1 cellular context compared by ENCODE assay signal in the genomic region with DNA sequence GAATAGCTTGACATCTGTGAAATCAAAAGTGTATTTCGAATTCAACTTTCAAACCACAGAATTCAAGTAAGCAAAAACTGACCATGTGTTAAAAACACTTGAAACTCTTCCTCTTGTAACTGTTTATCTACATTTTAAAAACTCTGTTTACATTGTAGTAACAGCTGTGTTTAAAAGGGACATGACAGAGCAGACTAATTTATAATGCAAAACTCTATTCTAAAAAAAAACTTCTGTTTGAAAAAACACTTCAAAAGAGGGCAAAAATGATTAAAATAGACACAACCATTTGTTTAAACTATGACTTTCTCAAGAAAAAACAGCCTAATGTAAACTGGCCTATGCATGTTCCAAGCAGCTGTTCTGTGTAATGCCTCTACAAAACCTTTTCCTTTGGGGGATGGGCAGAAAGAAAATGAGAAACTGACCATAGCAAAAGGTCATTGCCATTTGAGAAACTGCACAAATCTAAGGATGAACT.
TF ChIP-seq lines count a peak whose summit lies in the region.

No MANE protein-coding gene starts in this region.

TF ChIP-seq in HepG2, 621 proteins besides CTCF, POLR2A, EP300 and RAD21 (continued from another document):
- no peak for TF ChIP-seq HHEX (CRISPR knock-in tag; IDR thresholded peaks at IDR 0.05)
